Comparison of ENCODE assay signal across 8 cellular contexts in the genomic region with DNA sequence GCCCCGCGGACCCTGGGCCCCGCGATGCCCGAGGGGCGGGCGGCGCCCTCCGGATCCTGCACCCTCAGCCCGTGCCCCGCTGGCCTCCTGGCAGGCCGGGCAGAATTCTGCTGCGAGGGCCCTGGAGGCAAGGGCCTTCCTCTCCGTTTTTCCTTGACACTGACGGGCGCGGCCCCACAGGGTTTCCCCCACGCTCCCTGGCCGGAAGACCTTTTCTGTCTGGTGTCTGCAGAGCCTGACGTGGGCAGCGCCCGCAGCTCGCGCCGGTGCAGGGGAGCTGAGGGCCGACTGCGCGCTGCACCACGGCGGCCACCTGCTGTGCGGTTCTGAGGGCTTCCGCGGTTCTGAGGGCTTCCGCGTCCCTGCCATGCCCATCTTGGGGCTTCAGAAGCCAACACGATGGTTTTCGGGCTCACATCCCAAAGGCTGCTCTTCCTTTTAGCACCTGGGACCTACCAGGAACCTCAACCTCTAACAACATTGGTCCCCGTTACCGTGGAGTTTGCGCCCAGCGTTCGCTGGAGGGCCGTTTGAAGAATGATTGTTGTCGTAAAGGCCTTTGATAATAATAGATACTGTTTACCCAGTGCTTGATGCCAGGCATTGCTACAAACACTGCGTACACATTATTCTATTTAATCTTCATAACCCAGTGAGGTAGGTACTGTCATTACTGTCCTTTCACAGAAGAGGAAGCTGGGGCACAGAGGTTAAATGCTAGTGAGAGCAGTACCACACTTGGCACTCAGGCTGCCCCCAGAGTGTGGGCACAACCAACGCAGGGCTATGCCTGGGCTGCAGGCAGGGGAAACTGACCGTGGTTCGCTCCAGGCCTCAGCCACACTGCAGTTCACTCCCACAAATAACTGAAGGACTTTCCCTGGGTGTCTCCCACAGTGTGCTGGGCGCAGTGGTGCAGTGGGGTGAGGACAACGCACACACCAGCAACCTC. TPM values are rescaled to one million over a fixed set of nuclear protein-coding genes. Genes with fewer than 3 reads are reported as not detected.
DNase-seq lines count a peak whose midpoint lies in the region; ATAC-seq and TF ChIP-seq lines count a peak whose summit lies in the region.

No MANE protein-coding gene starts in this region.

- H3K23ac ChIP-seq in mesendoderm (ENCODE audit: low read length) = no peak overlapping the region

- WGBS in mesendoderm (ENCODE audit: extremely low coverage, insufficient coverage, low lambda C conversion rate) = no CpG with 5 or more reads among the region's 50 CpGs

- H3K79me1 ChIP-seq in mesendoderm (ENCODE audit: low read length) = no peaks in the 10 kb centered on the region

- H3K27me3 Mint-ChIP-seq in CD4-positive, alpha-beta memory T cell = no peaks in the 10 kb centered on the region
- H3K27me3 Mint-ChIP-seq in chondrocyte (ENCODE audit: low read depth) = no peaks in the 10 kb centered on the region

- CTCF ChIA-PET in CD4-positive, alpha-beta memory T cell (lab: Charles Lee; ENCODE audit: partially characterized antibody) = no interaction called here

- H3K9ac ChIP-seq in mesendoderm (ENCODE audit: low read length) = peak overlapping the region; percentile 54

- H3K4me3 Mint-ChIP-seq in CD4-positive, alpha-beta memory T cell = peak overlapping the region; percentile 85 to 96 (median 89)
- H3K4me3 Mint-ChIP-seq in chondrocyte (ENCODE audit: unreplicated experiment) = peak overlapping the region; percentile 79

- ATAC-seq in GM19395 (IDR thresholded peaks at IDR 0.05; ENCODE audit: unreplicated experiment) (peak; percentile 55), HG03457 (IDR thresholded peaks at IDR 0.05; ENCODE audit: unreplicated experiment) (peak; percentile 36)

- peak overlapping the region; percentile 56 for H3K27ac ChIP-seq in CD4-positive, alpha-beta memory T cell (ENCODE audit: low read depth, low read length)
- peak overlapping the region; percentile 96 for H3K27ac ChIP-seq in VCaP
- no peak overlapping the region for H3K27ac ChIP-seq in mesendoderm (ENCODE audit: low read depth, low read length)

- H3K4me3 ChIP-seq in CD4-positive, alpha-beta memory T cell (ENCODE audit: low read length in 2 of 2) = peak overlapping the region; percentile 24 to 55
- H3K4me3 ChIP-seq in mesendoderm (ENCODE audit: low read length) = peak overlapping the region; percentile 32

- H3K79me2 ChIP-seq in mesendoderm (ENCODE audit: control insufficient read depth, insufficient read depth, low read length) = no peaks in the 10 kb centered on the region

- no peak overlapping the region for H3K18ac ChIP-seq in mesendoderm (ENCODE audit: low read length)

- peak; percentile 60 to 76 (median 69) for DNase-seq in CD4-positive, alpha-beta memory T cell
- DNase-seq in chondrocyte (ENCODE audit: low spot score) (no peak), mesendoderm (no peak), putamen (ENCODE audit: low spot score) (no peak)
- DNase-seq in stimulated activated CD8-positive, alpha-beta memory T cell treated with anti-CD3 and anti-CD28 coated beads, Interleukin-7, amount 100 ng/mL, for 4 hours (ENCODE audit: low read depth in 2 of 2) = peak; percentile 29 to 50

- peak overlapping the region; percentile 70 for H3K56ac ChIP-seq in mesendoderm (ENCODE audit: low read length)

- peak overlapping the region; percentile 85 to 96 (median 89) for H3K27ac Mint-ChIP-seq in CD4-positive, alpha-beta memory T cell
- no peak overlapping the region for H3K27ac Mint-ChIP-seq in chondrocyte (ENCODE audit: unreplicated experiment)

- no peak overlapping the region for H2AK5ac ChIP-seq in mesendoderm (ENCODE audit: low read length)

- peaks cover 0 to 2% (median 0%) of the 10 kb centered on the region in 8 donors for H3K9me3 Mint-ChIP-seq in CD4-positive, alpha-beta memory T cell
- H3K9me3 Mint-ChIP-seq in chondrocyte (ENCODE audit: low read depth) = no peaks in the 10 kb centered on the region

- H4K8ac ChIP-seq in mesendoderm (ENCODE audit: low read depth, low read length) = no peak overlapping the region

- TF ChIP-seq CTCF in VCaP (conservative IDR thresholded peaks at IDR 0.05) (no peak), chondrocyte (IDR thresholded peaks at IDR 0.05) (no peak)

- peaks cover 24% of the 10 kb centered on the region for H3K4me1 ChIP-seq in CD4-positive, alpha-beta memory T cell (ENCODE audit: insufficient read depth, low read length)
- H3K4me1 ChIP-seq in mesendoderm (ENCODE audit: control insufficient read depth, low read depth, low read length) = no peaks in the 10 kb centered on the region

- H3K27me3 ChIP-seq in CD4-positive, alpha-beta memory T cell (ENCODE audit: insufficient read depth, low read length) = no peaks in the 10 kb centered on the region
- H3K27me3 ChIP-seq in mesendoderm (ENCODE audit: insufficient read depth, low read length, poor library complexity) = peaks cover 26% of the 10 kb centered on the region

- no peak overlapping the region for H2BK15ac ChIP-seq in mesendoderm (replicated peaks; ENCODE audit: low read depth)

- peaks cover 0 to 7% of the 10 kb centered on the region in 2 donors for H3K36me3 Mint-ChIP-seq in CD4-positive, alpha-beta memory T cell
- H3K36me3 Mint-ChIP-seq in chondrocyte (ENCODE audit: low read depth) = no peaks in the 10 kb centered on the region

- H3K4ac ChIP-seq in mesendoderm (ENCODE audit: low read depth, low read length) = no peak overlapping the region

- H3K4me2 ChIP-seq in mesendoderm (ENCODE audit: low read length) = peak overlapping the region; percentile 94

- H3K4me1 Mint-ChIP-seq in CD4-positive, alpha-beta memory T cell = peaks cover 13 to 45% (median 19%) of the 10 kb centered on the region in 4 donors
- peaks cover 19% of the 10 kb centered on the region for H3K4me1 Mint-ChIP-seq in chondrocyte (ENCODE audit: low read depth)

- H2BK5ac ChIP-seq in mesendoderm (ENCODE audit: low read length) = no peak overlapping the region

- H3K36me3 ChIP-seq in CD4-positive, alpha-beta memory T cell (ENCODE audit: insufficient read depth, low read length) = no peaks in the 10 kb centered on the region
- no peaks in the 10 kb centered on the region for H3K36me3 ChIP-seq in mesendoderm (ENCODE audit: control insufficient read depth, insufficient read depth, low read length)

- no peak overlapping the region for H4K5ac ChIP-seq in mesendoderm (ENCODE audit: low read length)

- intact Hi-C loops in CD4-positive, alpha-beta memory T cell (cut with micrococcal nuclease) = loop anchor here (1.0 to 5.0 kb wide), 8 partner anchors 79 to 646 kb away; partner anchors contain the start of genes ANKRD37, CASP3, CCDC110 and CENPU

- no peak overlapping the region for H2BK120ac ChIP-seq in mesendoderm (ENCODE audit: low read depth, low read length)

- POLR2A ChIA-PET in CD4-positive, alpha-beta memory T cell (lab: Charles Lee; ENCODE audit: partially characterized antibody) = interaction anchor here (0.7 to 3.4 kb wide), 7 partner anchors 34 to 1364 kb away, joined by 3 to 17 read pairs (median 4); partner anchors contain the start of genes CASP3, CENPU, CYP4V2 and PRIMPOL

- no peaks in the 10 kb centered on the region for H3K9me3 ChIP-seq in CD4-positive, alpha-beta memory T cell (ENCODE audit: control insufficient read depth in 1 of 2, low read length in 2 of 2)

RNA-seq across cellular contexts. Expression of gene ACSL1, which starts 0.8 kb away (rescaled TPM):
- total RNA-seq in CD4-positive, alpha-beta memory T cell = 10 to 100 TPM; 11.5 to 12.9 TPM
- 1 to 10 TPM; 4.0 to 6.8 TPM for polyA plus RNA-seq in CD4-positive, alpha-beta memory T cell
- 40.9 to 58.1 TPM (median 41.2 TPM) in 3 replicates for total RNA-seq in chondrocyte
- 4.4 TPM for polyA plus RNA-seq in mesendoderm (2013, experiment 1 of 2)
- polyA plus RNA-seq in mesendoderm (2013, experiment 2 of 2) = 4.5 TPM

Comparison
In these comparisons a context has a peak if more than half of its experiments do, and no peak if none do; other contexts are left out.
1. DNase-seq: peak in CD4-positive, alpha-beta memory T cell (5 of 5) and stimulated activated CD8-positive, alpha-beta memory T cell treated with anti-CD3 and anti-CD28 coated beads, Interleukin-7, amount 100 ng/mL, for 4 hours (2 of 2); none in chondrocyte (single experiment), mesendoderm (single experiment) and putamen (single experiment).